Comparison of ENCODE assay signal across 13 cellular contexts in genomic region chr6:157953580-157954091, GRCh38. TPM values are rescaled to one million over a fixed set of nuclear protein-coding genes. Genes with fewer than 3 reads are reported as not detected.
DNase-seq lines count a peak whose midpoint lies in the region; ATAC-seq and TF ChIP-seq lines count a peak whose summit lies in the region.
"Had no signal": no experiment of that assay in that cellular context is flagged by ENCODE, and none has a peak within 500 bp of the region (broad histone marks: within the 10 kb centered on the region; RNA-seq: fewer than 3 reads in every experiment).

No MANE protein-coding gene starts in this region.

- no peaks in the 10 kb centered on the region for H3K4me1 ChIP-seq in right cardiac atrium (ENCODE audit: control insufficient read depth, insufficient read depth, low read length)
- peaks cover 34 to 36% of the 10 kb centered on the region in 2 donors for H3K4me1 ChIP-seq in duodenal mucosa (ENCODE audit: control insufficient read depth in 1 of 2, insufficient read depth in 2 of 2, low read length in 2 of 2)
- H3K4me1 ChIP-seq in mucosa of stomach (ENCODE audit: control insufficient read depth, insufficient read depth, low read length): peaks cover 35% of the 10 kb centered on the region
- H3K4me1 ChIP-seq in vagina: peaks cover 10% of the 10 kb centered on the region
- H3K4me1 ChIP-seq: uterus had no signal

- H3K4me3 ChIP-seq in right cardiac atrium (ENCODE audit: low read length) (peak overlapping the region; percentile 46), duodenal mucosa (ENCODE audit: low read depth in 1 of 2, low read length in 2 of 2) (peak overlapping the region; percentile 49 to 61), mucosa of stomach (ENCODE audit: low read length) (no peak overlapping the region), vagina (peak overlapping the region; percentile 22 to 32)

- no peak overlapping the region for H3K27ac Mint-ChIP-seq in activated CD8-positive, alpha-beta T cell treated with anti-CD3 and anti-CD28 coated beads for 36 hours
- H3K27ac Mint-ChIP-seq: activated B cell treated with CpG ODN at 0.5 μM for 24 hours; B cell; dendritic cell treated with granulocyte-macrophage colony-stimulating factor and Interleukin-4, amounts not matched to agents 40 ng/mL and 50 ng/mL, for 4 days had no signal

- POLR2A ChIA-PET in activated CD8-positive, alpha-beta T cell treated with anti-CD3 and anti-CD28 coated beads for 36 hours (lab: Charles Lee): no interaction called here

- TF ChIP-seq POLR2A in vagina (IDR thresholded peaks at IDR 0.05): no peak

- H3K27me3 Mint-ChIP-seq in activated CD8-positive, alpha-beta T cell treated with anti-CD3 and anti-CD28 coated beads for 36 hours: no peaks in the 10 kb centered on the region

- peak in 1 of 2 donors; percentile 30 for ATAC-seq in right cardiac atrium
- no peak for ATAC-seq in Right ventricle myocardium inferior
- no peak for ATAC-seq in activated CD8-positive, alpha-beta T cell treated with anti-CD3 and anti-CD28 coated beads for 36 hours
- ATAC-seq in HG03175 (IDR thresholded peaks at IDR 0.05; ENCODE audit: unreplicated experiment): no peak

- 75% methylated on average over 7 of the region's 7 CpGs for WGBS in right cardiac atrium

- H3K27me3 ChIP-seq in right cardiac atrium (ENCODE audit: control insufficient read depth, insufficient read depth) (no peaks in the 10 kb centered on the region), duodenal mucosa (ENCODE audit: control insufficient read depth in 1 of 2, insufficient read depth in 2 of 2, low read length in 2 of 2) (no peaks in the 10 kb centered on the region), mucosa of stomach (ENCODE audit: control insufficient read depth, insufficient read depth, low read length) (no peaks in the 10 kb centered on the region), vagina (no peaks in the 10 kb centered on the region)
- H3K27me3 ChIP-seq: uterus had no signal

- no peak overlapping the region for H3K4me3 Mint-ChIP-seq in activated CD8-positive, alpha-beta T cell treated with anti-CD3 and anti-CD28 coated beads for 36 hours
- H3K4me3 Mint-ChIP-seq: activated B cell treated with CpG ODN at 0.5 μM for 24 hours; B cell; dendritic cell treated with granulocyte-macrophage colony-stimulating factor and Interleukin-4, amounts not matched to agents 40 ng/mL and 50 ng/mL, for 4 days had no signal

- H3K36me3 ChIP-seq in duodenal mucosa (ENCODE audit: control insufficient read depth in 1 of 2, insufficient read depth in 2 of 2, low read length in 2 of 2) (no peaks in the 10 kb centered on the region), mucosa of stomach (ENCODE audit: control insufficient read depth, insufficient read depth, low read length) (no peaks in the 10 kb centered on the region), vagina (no peaks in the 10 kb centered on the region)
- H3K36me3 ChIP-seq: uterus had no signal

- peaks cover 2% of the 10 kb centered on the region for H3K9me3 ChIP-seq in right cardiac atrium (ENCODE audit: control insufficient read depth, low read length)
- H3K9me3 ChIP-seq in duodenal mucosa (ENCODE audit: control insufficient read depth in 1 of 2, low read length in 2 of 2): peaks cover 6 to 19% of the 10 kb centered on the region in 2 donors
- H3K9me3 ChIP-seq in mucosa of stomach (ENCODE audit: control insufficient read depth, low read length): no peaks in the 10 kb centered on the region
- peaks cover 9% of the 10 kb centered on the region for H3K9me3 ChIP-seq in vagina
- H3K9me3 ChIP-seq: uterus had no signal

- no peak for TF ChIP-seq CTCF in vagina (IDR thresholded peaks at IDR 0.05)
- TF ChIP-seq CTCF in activated CD8-positive, alpha-beta T cell treated with anti-CD3 and anti-CD28 coated beads for 36 hours (IDR thresholded peaks at IDR 0.05): no peak

- CTCF ChIA-PET in activated CD8-positive, alpha-beta T cell treated with anti-CD3 and anti-CD28 coated beads for 36 hours (lab: Charles Lee): no interaction called here

- no peak overlapping the region for H3K27ac ChIP-seq in right cardiac atrium (ENCODE audit: low read length)
- peak overlapping the region; percentile 93 for H3K27ac ChIP-seq in duodenal mucosa (ENCODE audit: low read depth, low read length)
- H3K27ac ChIP-seq in vagina: peak overlapping the region; percentile 15
- H3K27ac ChIP-seq: HL-60 had no signal

- DNase-seq in right cardiac atrium (no peak), Right ventricle myocardium inferior (ENCODE audit: missing footprints) (no peak), vagina (ENCODE audit: extremely low spot score in 2 of 2) (no peak), nucleus accumbens (lab: John Stamatoyannopoulos, UW) (no peak)
- no peak for DNase-seq in activated CD8-positive, alpha-beta T cell treated with anti-CD3 and anti-CD28 coated beads for 36 hours
- DNase-seq: activated B cell treated with CpG ODN at 0.5 μM for 24 hours, uterus had no signal

- H3K36me3 Mint-ChIP-seq in activated CD8-positive, alpha-beta T cell treated with anti-CD3 and anti-CD28 coated beads for 36 hours (ENCODE audit: low read depth): peaks cover 3% of the 10 kb centered on the region

- intact Hi-C loops in right cardiac atrium (cut with DNase I) (no loop called here), Right ventricle myocardium inferior (cut with DNase I) (no loop called here), vagina (cut with DNase I) (no loop called here)
- intact Hi-C loops in activated CD8-positive, alpha-beta T cell treated with anti-CD3 and anti-CD28 coated beads for 36 hours (cut with micrococcal nuclease): no loop called here

- peaks cover 13% of the 10 kb centered on the region for H3K9me3 Mint-ChIP-seq in activated CD8-positive, alpha-beta T cell treated with anti-CD3 and anti-CD28 coated beads for 36 hours

- peaks cover 2% of the 10 kb centered on the region for H3K4me1 Mint-ChIP-seq in activated CD8-positive, alpha-beta T cell treated with anti-CD3 and anti-CD28 coated beads for 36 hours (ENCODE audit: low read depth)
- H3K4me1 Mint-ChIP-seq: activated B cell treated with CpG ODN at 0.5 μM for 24 hours had no signal

- H3K9ac ChIP-seq in duodenal mucosa (ENCODE audit: low read depth in 1 of 2, low read length in 2 of 2) (peak overlapping the region; percentile 73 to 80), mucosa of stomach (ENCODE audit: low read length) (peak overlapping the region; percentile 60)

RNA-seq across cellular contexts. Expression of gene SYNJ2, which starts 28.0 kb away (rescaled TPM):
- total RNA-seq in right cardiac atrium: 10 to 100 TPM; 13.4 to 26.3 (median 20.4) TPM
- 9.5 TPM for polyA plus RNA-seq in right cardiac atrium
- total RNA-seq in Right ventricle myocardium inferior: 15.0 TPM
- 8.3 TPM for total RNA-seq in vagina
- total RNA-seq in activated CD8-positive, alpha-beta T cell treated with anti-CD3 and anti-CD28 coated beads for 36 hours: 10 to 100 TPM; 27.7 to 28.5 TPM
